Comparison of ENCODE assay signal across 8 cellular contexts in genomic region chr15:55498109-55498938, GRCh38. TPM values are rescaled to one million over a fixed set of nuclear protein-coding genes. Genes with fewer than 3 reads are reported as not detected.
DNase-seq lines count a peak whose midpoint lies in the region; TF ChIP-seq lines count a peak whose summit lies in the region.
"Not testable (repeated sequence)": the region's sequence is repeated elsewhere in the genome, so short reads cannot be mapped to it uniquely, and the experiment has no call there.

No MANE protein-coding gene starts in this region.

- peak; percentile 94 for DNase-seq in ELF-1 (ENCODE audit: low read depth, low spot score)
- peak; percentile 81 for DNase-seq in H4 (ENCODE audit: low spot score)
- DNase-seq in LHCN-M2 (ENCODE audit: low read depth), result peak; percentile 86
- DNase-seq in SHP77 (lab: John Stamatoyannopoulos, UW), result peak; percentile 83 to 88
- DNase-seq in activated effector memory CD4-positive, alpha-beta T cell treated with anti-CD3 and anti-CD28 coated beads, Interleukin-2, amount 50 U/mL, for 16 hours, result peak; percentile 86
- peak; percentile 83 to 95 for DNase-seq in foreskin fibroblast
- DNase-seq in stimulated activated naive CD4-positive, alpha-beta T cell treated with Interleukin-2 at 50 U/mL for 16 hours (lab: John Stamatoyannopoulos, UW), result peak; percentile 53

- H3K9me2 ChIP-seq in neural cell (ENCODE audit: insufficient read depth, low read length), result not testable (repeated sequence)

- H4K20me1 ChIP-seq in neural cell (ENCODE audit: insufficient read depth), result not testable (repeated sequence)

- H3K9me3 ChIP-seq in neural cell (ENCODE audit: low read length), result not testable (repeated sequence)

- H3K79me2 ChIP-seq in neural cell (replicated peaks; ENCODE audit: insufficient read depth, low read length), result not testable (repeated sequence)

- peak overlapping the region; percentile 56 for H3K9ac ChIP-seq in neural cell (ENCODE audit: low read length)

- not testable (repeated sequence) for H3K27me3 ChIP-seq in neural cell (ENCODE audit: insufficient read depth, low read depth, low read length)

- peak overlapping the region; percentile 89 for H3K4me2 ChIP-seq in neural cell (ENCODE audit: low read length)

- H3K4me3 ChIP-seq in foreskin fibroblast (ENCODE audit: low read depth in 1 of 2, low read length in 2 of 2), result peak overlapping the region; percentile 96
- peak overlapping the region; percentile 86 for H3K4me3 ChIP-seq in neural cell (ENCODE audit: low read length)

- H3K36me3 ChIP-seq in neural cell (ENCODE audit: insufficient read depth, low read length), result not testable (repeated sequence)

- not testable (repeated sequence) for H3F3A ChIP-seq in neural cell (ENCODE audit: insufficient read depth, low read length, poor library complexity, severe bottlenecking)

- peak overlapping the region; percentile 24 for H2AFZ ChIP-seq in neural cell (ENCODE audit: low read depth, low read length)

- peak; percentile 22 for TF ChIP-seq EP300 in neural cell (conservative IDR thresholded peaks at IDR 0.05; ENCODE audit: poor library complexity, severe bottlenecking)

- H3K27ac ChIP-seq in neural cell (ENCODE audit: low read length), result peak overlapping the region; percentile 12

- TF ChIP-seq RAD21 in neural cell (conservative IDR thresholded peaks at IDR 0.05), result peak; percentile 46

- not testable (repeated sequence) for TF ChIP-seq CTCF in foreskin fibroblast (IDR thresholded peaks at IDR 0.05; ENCODE audit: low read depth, low read length)
- peak; percentile 13 for TF ChIP-seq CTCF in neural cell (IDR thresholded peaks at IDR 0.05; ENCODE audit: poor library complexity, severe bottlenecking)

TF ChIP-seq in neural cell, 6 proteins besides CTCF, POLR2A, EP300 and RAD21:
- TF ChIP-seq MXI1 (conservative IDR thresholded peaks at IDR 0.05; ENCODE audit: poor library complexity, severe bottlenecking) (peak; percentile 97), SMC3 (conservative IDR thresholded peaks at IDR 0.05; ENCODE audit: poor library complexity) (peak; percentile 52)

RNA-seq across cellular contexts. Expression of gene DNAAF4, which starts 9.7 kb away (rescaled TPM):
- total RNA-seq in H4 (2014; rRNA removed; shearing (Covaris generic)), result 1.3 and 2.6 TPM in 2 replicates
- total RNA-seq in LHCN-M2 (2014; rRNA removed), result 2.9 and 4.0 TPM in 2 replicates
- polyA plus RNA-seq in LHCN-M2 (2012), result 2.6 TPM
- 8.5 and 16.9 TPM in 2 replicates for polyA plus RNA-seq in neural cell
- 7.1 and 9.7 TPM in 2 replicates for polyA minus RNA-seq in neural cell

Comparison
In these comparisons a context has a peak if more than half of its experiments do, and no peak if none do; other contexts are left out.
1. Peak in every context shown above with its lines: DNase-seq, H3K4me3 ChIP-seq and H3K27ac ChIP-seq.